In genomic region chr1:65042467-65042866, GRCh38 we compare ENCODE assay signal across 16 cellular contexts.
A peak's percentile ranks its signal among the peaks of the same experiment; 100 is the strongest.
DNase-seq lines count a peak whose midpoint lies in the region; ATAC-seq lines count a peak whose summit lies in the region.
"Had no signal": no experiment of that assay in that cellular context is flagged by ENCODE, and none has a peak within 500 bp of the region (broad histone marks: within the 10 kb centered on the region; RNA-seq: fewer than 3 reads in every experiment).

No MANE protein-coding gene starts in this region.

- H3K4me1 Mint-ChIP-seq in activated T-helper 17 cell treated with anti-CD3 and anti-CD28 coated beads, Interleukin-2, amount 50 U/mL, for 72 hours: peaks cover 7% of the 10 kb centered on the region
- peaks cover 13 to 27% of the 10 kb centered on the region in 2 donors for H3K4me1 Mint-ChIP-seq in stimulated activated naive B cell treated with anti-CD40 and anti-IgM and Interleukin-4, amounts not matched to agents 10 μg/mL and 1 μg/mL and 100 μg/mL, for 72 hours

- no peak overlapping the region for H3K27ac Mint-ChIP-seq in activated naive CD4-positive, alpha-beta T cell treated with anti-CD3 and anti-CD28 coated beads, Interleukin-2, amount 50 U/mL, for 72 hours
- no peak overlapping the region for H3K27ac Mint-ChIP-seq in activated T-helper 17 cell treated with anti-CD3 and anti-CD28 coated beads, Interleukin-2, amount 50 U/mL, for 72 hours
- H3K27ac Mint-ChIP-seq in stimulated activated naive B cell treated with anti-CD40 and anti-IgM and Interleukin-4, amounts not matched to agents 10 μg/mL and 1 μg/mL and 100 μg/mL, for 72 hours: peak overlapping the region; percentile 51

- H3K9me3 Mint-ChIP-seq in activated naive CD4-positive, alpha-beta T cell treated with anti-CD3 and anti-CD28 coated beads, Interleukin-2, amount 50 U/mL, for 72 hours: no peaks in the 10 kb centered on the region
- H3K9me3 Mint-ChIP-seq in activated T-helper 17 cell treated with anti-CD3 and anti-CD28 coated beads, Interleukin-2, amount 50 U/mL, for 72 hours: no peaks in the 10 kb centered on the region
- H3K9me3 Mint-ChIP-seq in stimulated activated naive B cell treated with anti-CD40 and anti-IgM and Interleukin-4, amounts not matched to agents 10 μg/mL and 1 μg/mL and 100 μg/mL, for 72 hours: no peaks in the 10 kb centered on the region
- H3K9me3 Mint-ChIP-seq: CD4-positive, alpha-beta memory T cell had no signal

- H3K4me3 Mint-ChIP-seq in activated T-helper 17 cell treated with anti-CD3 and anti-CD28 coated beads, Interleukin-2, amount 50 U/mL, for 72 hours: no peak overlapping the region
- no peak overlapping the region for H3K4me3 Mint-ChIP-seq in stimulated activated naive B cell treated with anti-CD40 and anti-IgM and Interleukin-4, amounts not matched to agents 10 μg/mL and 1 μg/mL and 100 μg/mL, for 72 hours
- H3K4me3 Mint-ChIP-seq: CD4-positive, alpha-beta memory T cell had no signal

- no peaks in the 10 kb centered on the region for H3K27me3 Mint-ChIP-seq in activated T-helper 17 cell treated with anti-CD3 and anti-CD28 coated beads, Interleukin-2, amount 50 U/mL, for 72 hours
- H3K27me3 Mint-ChIP-seq in stimulated activated naive B cell treated with anti-CD40 and anti-IgM and Interleukin-4, amounts not matched to agents 10 μg/mL and 1 μg/mL and 100 μg/mL, for 72 hours: no peaks in the 10 kb centered on the region
- H3K27me3 Mint-ChIP-seq: CD4-positive, alpha-beta memory T cell had no signal

- peak; percentile 62 to 74 for ATAC-seq in activated naive CD4-positive, alpha-beta T cell treated with anti-CD3 and anti-CD28 coated beads, Interleukin-2, amount 50 U/mL, for 72 hours
- ATAC-seq in activated T-helper 17 cell treated with anti-CD3 and anti-CD28 coated beads, Interleukin-2, amount 50 U/mL, for 72 hours (replicated peaks): peak; percentile 52
- ATAC-seq in stimulated activated naive B cell treated with anti-CD40 and anti-IgM and Interleukin-4, amounts not matched to agents 10 μg/mL and 1 μg/mL and 100 μg/mL, for 72 hours (replicated peaks): no peak
- ATAC-seq in HG03097 (IDR thresholded peaks at IDR 0.05; ENCODE audit: low FRiP score, unreplicated experiment): no peak

- DNase-seq in activated naive CD4-positive, alpha-beta T cell treated with anti-CD3 and anti-CD28 coated beads, Interleukin-2, amount 50 U/mL, for 72 hours (ENCODE audit: low spot score in 2 of 2): no peak
- DNase-seq in activated naive CD4-positive, alpha-beta T cell treated with anti-CD3 and anti-CD28 coated beads, Interleukin-2, amount 50 U/mL, for 16 hours: no peak
- no peak for DNase-seq in stimulated activated naive B cell treated with anti-CD40 and anti-IgM and Interleukin-4, amounts not matched to agents 10 μg/mL and 1 μg/mL and 100 μg/mL, for 72 hours
- DNase-seq in NCI-H187 (lab: John Stamatoyannopoulos, UW): no peak
- DNase-seq: C1 segment of cervical spinal cord; Calu3; CD4-positive, alpha-beta memory T cell; COR-L47; DMS53; DMS79 treated with DMSO at 0.1 percent for 48 hours; GF-D8; GM23248; H7; HCEC 1CT had no signal

- no peaks in the 10 kb centered on the region for H3K36me3 Mint-ChIP-seq in activated naive CD4-positive, alpha-beta T cell treated with anti-CD3 and anti-CD28 coated beads, Interleukin-2, amount 50 U/mL, for 72 hours
- no peaks in the 10 kb centered on the region for H3K36me3 Mint-ChIP-seq in activated T-helper 17 cell treated with anti-CD3 and anti-CD28 coated beads, Interleukin-2, amount 50 U/mL, for 72 hours (ENCODE audit: low read depth)
- no peaks in the 10 kb centered on the region for H3K36me3 Mint-ChIP-seq in stimulated activated naive B cell treated with anti-CD40 and anti-IgM and Interleukin-4, amounts not matched to agents 10 μg/mL and 1 μg/mL and 100 μg/mL, for 72 hours

Comparison
In these comparisons a context has a peak if more than half of its experiments do, and no peak if none do; other contexts are left out.
1. ATAC-seq: peak in activated naive CD4-positive, alpha-beta T cell treated with anti-CD3 and anti-CD28 coated beads, Interleukin-2, amount 50 U/mL, for 72 hours (2 of 2) and activated T-helper 17 cell treated with anti-CD3 and anti-CD28 coated beads, Interleukin-2, amount 50 U/mL, for 72 hours (single experiment); none in stimulated activated naive B cell treated with anti-CD40 and anti-IgM and Interleukin-4, amounts not matched to agents 10 μg/mL and 1 μg/mL and 100 μg/mL, for 72 hours (0 of 2) and HG03097 (single experiment).